11 cellular contexts compared by ENCODE assay signal in genomic region chr4:64271601-64272081, GRCh38.
DNase-seq lines count a peak whose midpoint lies in the region; ATAC-seq and TF ChIP-seq lines count a peak whose summit lies in the region.
"Had no signal": no experiment of that assay in that cellular context is flagged by ENCODE, and none has a peak within 500 bp of the region (broad histone marks: within the 10 kb centered on the region; RNA-seq: fewer than 3 reads in every experiment).

No MANE protein-coding gene starts in this region.

- H3K27ac ChIP-seq in PC-3 (ENCODE audit: low read length), result no peak overlapping the region
- H3K27ac ChIP-seq in skeletal muscle tissue (ENCODE audit: low read depth, low read length), result no peak overlapping the region
- no peak overlapping the region for H3K27ac ChIP-seq in adrenal gland
- H3K27ac ChIP-seq: SK-N-MC had no signal

- H3K9me2 ChIP-seq in PC-3 (replicated peaks; ENCODE audit: low read length), result no peaks in the 10 kb centered on the region

- peak; percentile 77 for DNase-seq in H4 (ENCODE audit: low spot score)
- DNase-seq in PC-3, result peak; percentile 49
- peak; percentile 31 for DNase-seq in epithelial cell of proximal tubule (ENCODE audit: low read depth)
- DNase-seq in adrenal gland, result no peak
- DNase-seq in glutamatergic neuron, result no peak
- DNase-seq: DMS 273 treated with DMSO at 0.1 percent for 48 hours; naive thymus-derived CD8-positive, alpha-beta T cell; NCI-H2171 had no signal

- no peaks in the 10 kb centered on the region for H3K4me1 ChIP-seq in PC-3 (ENCODE audit: insufficient read depth, low read length)
- peaks cover 0 to 6% (median 6%) of the 10 kb centered on the region in 3 donors for H3K4me1 ChIP-seq in skeletal muscle tissue (ENCODE audit: control insufficient read depth in 3 of 3, insufficient read depth in 3 of 3, low read length in 3 of 3)
- H3K4me1 ChIP-seq in adrenal gland (replicated peaks in 1 of 2), result no peaks in the 10 kb centered on the region

- no peak overlapping the region for H3K27ac Mint-ChIP-seq in glutamatergic neuron (ENCODE audit: unreplicated experiment)
- H3K27ac Mint-ChIP-seq: naive thymus-derived CD8-positive, alpha-beta T cell had no signal

- H3K36me3 ChIP-seq in PC-3 (ENCODE audit: low read depth, low read length) (no peaks in the 10 kb centered on the region), skeletal muscle tissue (ENCODE audit: control insufficient read depth in 3 of 3, insufficient read depth in 3 of 3, low read length in 3 of 3) (no peaks in the 10 kb centered on the region), adrenal gland (replicated peaks in 1 of 2) (no peaks in the 10 kb centered on the region)

- H3K9ac ChIP-seq in PC-3 (ENCODE audit: low read length) (0 out of 2 replicates have a peak overlapping the region, but pooled peaks have one; percentile 1), skeletal muscle tissue (ENCODE audit: low read depth in 1 of 3, low read length in 3 of 3) (peak overlapping the region in 1 of 3 donors; percentile 60)

- POLR2A ChIA-PET in PC-3 (lab: Charles Lee; ENCODE audit: unreplicated experiment), result no interaction called here

- H3K79me2 ChIP-seq in PC-3 (ENCODE audit: low read length), result no peaks in the 10 kb centered on the region

- no peaks in the 10 kb centered on the region for H3K4me1 Mint-ChIP-seq in glutamatergic neuron (ENCODE audit: low read depth, unreplicated experiment)
- H3K4me1 Mint-ChIP-seq: naive thymus-derived CD8-positive, alpha-beta T cell had no signal

- no peak overlapping the region for H3K4me3 Mint-ChIP-seq in glutamatergic neuron (ENCODE audit: unreplicated experiment)
- H3K4me3 Mint-ChIP-seq: naive thymus-derived CD8-positive, alpha-beta T cell had no signal

- no peaks in the 10 kb centered on the region for H3K27me3 Mint-ChIP-seq in glutamatergic neuron (ENCODE audit: unreplicated experiment)
- H3K27me3 Mint-ChIP-seq: naive thymus-derived CD8-positive, alpha-beta T cell had no signal

- H3K4me3 ChIP-seq in PC-3 (ENCODE audit: low read length), result peak overlapping the region; percentile 68
- peak overlapping the region; percentile 38 for H3K4me3 ChIP-seq in epithelial cell of proximal tubule (ENCODE audit: low read depth, low read length)
- peak overlapping the region; percentile 46 to 71 (median 63) for H3K4me3 ChIP-seq in skeletal muscle tissue (ENCODE audit: low read length in 3 of 3)
- H3K4me3 ChIP-seq in adrenal gland, result no peak overlapping the region
- H3K4me3 ChIP-seq: SK-N-MC had no signal

- no peaks in the 10 kb centered on the region for H3K9me3 ChIP-seq in PC-3 (ENCODE audit: low read length)
- no peaks in the 10 kb centered on the region for H3K9me3 ChIP-seq in skeletal muscle tissue (ENCODE audit: control insufficient read depth in 3 of 3, low read length in 3 of 3)
- H3K9me3 ChIP-seq in adrenal gland (replicated peaks in 1 of 3), result no peaks in the 10 kb centered on the region

- H3K27me3 ChIP-seq in PC-3 (ENCODE audit: low read length) (no peaks in the 10 kb centered on the region), skeletal muscle tissue (ENCODE audit: control insufficient read depth in 3 of 3, insufficient read depth in 3 of 3, low read length in 3 of 3) (no peaks in the 10 kb centered on the region), adrenal gland (no peaks in the 10 kb centered on the region)

- TF ChIP-seq CTCF in PC-3 (conservative IDR thresholded peaks at IDR 0.05; ENCODE audit: low read depth, low read length), result peak; percentile 66
- peak; percentile 47 for TF ChIP-seq CTCF in epithelial cell of proximal tubule (conservative IDR thresholded peaks at IDR 0.05; ENCODE audit: low read depth, low read length)
- TF ChIP-seq CTCF in adrenal gland (IDR thresholded peaks at IDR 0.05), result no peak
- no peak for TF ChIP-seq CTCF in glutamatergic neuron (IDR thresholded peaks at IDR 0.05; ENCODE audit: partially characterized antibody, unreplicated experiment)

- ATAC-seq in PC-3, result peak; percentile 74
- no peak for ATAC-seq in HG02588 (IDR thresholded peaks at IDR 0.05; ENCODE audit: unreplicated experiment)
- ATAC-seq: naive thymus-derived CD8-positive, alpha-beta T cell had no signal

- intact Hi-C loops in PC-3 (cut with micrococcal nuclease), result no loop called here
- intact Hi-C loops in adrenal gland (cut with DNase I), result no loop called here

- no peaks in the 10 kb centered on the region for H4K20me1 ChIP-seq in PC-3 (ENCODE audit: low read length)

- WGBS in adrenal gland, 4 donors, result 80 to 88% (median 83%) methylated on average over 9 of the region's 9 CpGs

- CTCF ChIA-PET in PC-3 (lab: Charles Lee), result no interaction called here

- no peak for TF ChIP-seq POLR2A in adrenal gland (IDR thresholded peaks at IDR 0.05)

- no peaks in the 10 kb centered on the region for H3F3A ChIP-seq in PC-3 (ENCODE audit: low read length, unreplicated experiment)

- BruUV-seq in PC-3 (replicated peaks; lab: Mats Ljungman, UMichigan), result no TSS peak

- no peaks in the 10 kb centered on the region for H3K36me3 Mint-ChIP-seq in glutamatergic neuron (ENCODE audit: unreplicated experiment)
- H3K36me3 Mint-ChIP-seq: naive thymus-derived CD8-positive, alpha-beta T cell had no signal

- H3K4me2 ChIP-seq in PC-3 (ENCODE audit: low read length), result peak overlapping the region; percentile 82

- H3K9me3 Mint-ChIP-seq in glutamatergic neuron (ENCODE audit: unreplicated experiment), result peaks cover 2% of the 10 kb centered on the region

- H2AFZ ChIP-seq in PC-3 (ENCODE audit: low read length), result peak overlapping the region; percentile 82

Comparison
In these comparisons a context has a peak if more than half of its experiments do, and no peak if none do; other contexts are left out.
1. DNase-seq: peak in H4 (single experiment), PC-3 (single experiment) and epithelial cell of proximal tubule (single experiment); none in adrenal gland (0 of 7) and glutamatergic neuron (single experiment).
2. H3K4me3 ChIP-seq: peak in PC-3 (single experiment), epithelial cell of proximal tubule (single experiment) and skeletal muscle tissue (3 of 3); none in adrenal gland (0 of 4).
3. CTCF ChIP-seq: peak in PC-3 (single experiment) and epithelial cell of proximal tubule (single experiment); none in adrenal gland (0 of 6) and glutamatergic neuron (single experiment).